Comparison of ENCODE assay signal across 16 cellular contexts in the genomic region with DNA sequence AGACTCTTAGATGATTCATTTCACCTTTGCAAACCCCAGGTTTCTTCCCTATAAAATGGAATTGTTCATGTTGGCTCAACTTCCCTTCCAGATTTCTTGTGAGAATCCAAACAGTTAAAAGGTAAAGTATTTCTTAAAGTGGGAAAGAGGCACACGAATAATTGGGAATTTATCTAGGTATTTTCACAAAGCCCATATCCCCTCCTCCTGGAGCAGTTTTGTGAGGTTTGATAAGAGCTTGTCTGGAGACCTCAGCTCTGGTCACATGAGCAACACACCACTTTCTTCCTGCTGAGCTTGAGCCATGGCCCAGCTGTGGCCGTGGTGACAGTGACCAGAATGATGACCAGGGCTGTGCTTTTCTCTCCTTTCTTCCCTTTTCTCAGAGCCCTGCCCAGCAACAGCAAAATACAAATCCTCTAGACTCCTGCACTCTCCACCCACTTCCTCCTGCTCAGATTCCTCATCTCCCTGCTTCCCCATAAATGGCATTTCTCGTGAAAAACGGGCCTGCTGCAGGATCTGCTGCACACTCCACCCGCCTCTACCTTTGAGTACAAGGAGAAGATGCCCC.
A peak's percentile ranks its signal among the peaks of the same experiment; 100 is the strongest.
DNase-seq lines count a peak whose midpoint lies in the region; ATAC-seq and TF ChIP-seq lines count a peak whose summit lies in the region.
"Had no signal": no experiment of that assay in that cellular context is flagged by ENCODE, and none has a peak within 500 bp of the region (broad histone marks: within the 10 kb centered on the region; RNA-seq: fewer than 3 reads in every experiment).

No MANE protein-coding gene starts in this region.

- H3K36me3 Mint-ChIP-seq in naive thymus-derived CD4-positive, alpha-beta T cell, result no peaks in the 10 kb centered on the region
- no peaks in the 10 kb centered on the region for H3K36me3 Mint-ChIP-seq in Calu3 (ENCODE audit: insufficient read depth, unreplicated experiment)
- H3K36me3 Mint-ChIP-seq: WTC11 had no signal

- POLR2A ChIA-PET in naive thymus-derived CD4-positive, alpha-beta T cell (lab: Charles Lee), result no interaction called here

- no peaks in the 10 kb centered on the region for H3K36me3 ChIP-seq in naive thymus-derived CD4-positive, alpha-beta T cell (ENCODE audit: control insufficient read depth in 2 of 3, insufficient read depth in 3 of 3, low read length in 3 of 3)

- no peaks in the 10 kb centered on the region for H3K9me3 ChIP-seq in naive thymus-derived CD4-positive, alpha-beta T cell (ENCODE audit: control insufficient read depth in 2 of 3, low read length in 3 of 3)

- H3K4me1 Mint-ChIP-seq in naive thymus-derived CD4-positive, alpha-beta T cell, result peaks cover 0 to 5% (median 0%) of the 10 kb centered on the region in 7 donors
- H3K4me1 Mint-ChIP-seq in Calu3 (ENCODE audit: low read depth, unreplicated experiment), result no peaks in the 10 kb centered on the region
- H3K4me1 Mint-ChIP-seq: activated naive CD8-positive, alpha-beta T cell treated with anti-CD3 and anti-CD28 coated beads, Interleukin-2, amount 50 U/mL, for 24 hours had no signal

- H3K9me3 Mint-ChIP-seq in naive thymus-derived CD4-positive, alpha-beta T cell, result peaks cover 0 to 5% (median 0%) of the 10 kb centered on the region in 11 donors
- no peaks in the 10 kb centered on the region for H3K9me3 Mint-ChIP-seq in Calu3 (ENCODE audit: low read depth, unreplicated experiment)

- DNase-seq in AML-193 (lab: John Stamatoyannopoulos, UW) (peak; percentile 54 to 56), OCI-M2 (lab: John Stamatoyannopoulos, UW; ENCODE audit: unreplicated experiment) (peak; percentile 32), fibroblast of pulmonary artery (ENCODE audit: low read depth) (peak; percentile 4), NCI-H128 (lab: John Stamatoyannopoulos, UW; ENCODE audit: unreplicated experiment) (no peak), Calu3 (no peak), GDM1 (lab: John Stamatoyannopoulos, UW) (no peak)
- DNase-seq in naive thymus-derived CD4-positive, alpha-beta T cell, result no peak
- DNase-seq: activated naive CD8-positive, alpha-beta T cell treated with anti-CD3 and anti-CD28 coated beads, Interleukin-2, amount 50 U/mL, for 24 hours; H7; kidney; NCI-H1105; NCI-H748 treated with DMSO at 0.1 percent for 48 hours; SIG-M5; stimulated activated CD4-positive, alpha-beta T cell treated with anti-CD3 and anti-CD28 coated beads, Interleukin-15, amount 100 ng/mL, for 24 hours had no signal

- CTCF ChIA-PET in naive thymus-derived CD4-positive, alpha-beta T cell (lab: Charles Lee), result no interaction called here
- CTCF ChIA-PET in Calu3 (lab: Charles Lee), result interaction anchor here (0.6 kb wide), 1 partner anchor 51 kb away, joined by 5 read pairs; no protein-coding TSS in a partner anchor

- intact Hi-C loops in naive thymus-derived CD4-positive, alpha-beta T cell (cut with micrococcal nuclease), result no loop called here
- intact Hi-C loops in Calu3 (cut with micrococcal nuclease; ENCODE audit: unreplicated experiment), result no loop called here

- H3K27me3 ChIP-seq in naive thymus-derived CD4-positive, alpha-beta T cell (ENCODE audit: control insufficient read depth in 2 of 2, insufficient read depth in 2 of 2, low read length in 2 of 2), result no peaks in the 10 kb centered on the region

- no peak overlapping the region for H3K27ac Mint-ChIP-seq in naive thymus-derived CD4-positive, alpha-beta T cell
- no peak overlapping the region for H3K27ac Mint-ChIP-seq in Calu3 (ENCODE audit: unreplicated experiment)
- H3K27ac Mint-ChIP-seq: activated naive CD8-positive, alpha-beta T cell treated with anti-CD3 and anti-CD28 coated beads, Interleukin-2, amount 50 U/mL, for 24 hours had no signal

- H3K4me1 ChIP-seq in naive thymus-derived CD4-positive, alpha-beta T cell (ENCODE audit: control insufficient read depth in 2 of 2, insufficient read depth in 2 of 2, low read length in 2 of 2), result no peaks in the 10 kb centered on the region

- no peak overlapping the region for H3K27ac ChIP-seq in naive thymus-derived CD4-positive, alpha-beta T cell (ENCODE audit: low read depth, low read length)

- TF ChIP-seq CTCF in fibroblast of pulmonary artery (IDR thresholded peaks at IDR 0.05; ENCODE audit: low read length, missing control alignments) (no peak), Calu3 (IDR thresholded peaks at IDR 0.05; ENCODE audit: unreplicated experiment) (no peak)

- no peak overlapping the region for H3K4me3 Mint-ChIP-seq in naive thymus-derived CD4-positive, alpha-beta T cell
- no peak overlapping the region for H3K4me3 Mint-ChIP-seq in Calu3 (ENCODE audit: low read depth, unreplicated experiment)
- H3K4me3 Mint-ChIP-seq: activated naive CD8-positive, alpha-beta T cell treated with anti-CD3 and anti-CD28 coated beads, Interleukin-2, amount 50 U/mL, for 24 hours; WTC11 had no signal

- H3K27me3 Mint-ChIP-seq in naive thymus-derived CD4-positive, alpha-beta T cell, result peaks cover 0 to 13% (median 4%) of the 10 kb centered on the region in 5 donors
- H3K27me3 Mint-ChIP-seq in Calu3 (ENCODE audit: unreplicated experiment), result peaks cover 52% of the 10 kb centered on the region

- BruUV-seq in Calu3 (replicated peaks; lab: Mats Ljungman, UMichigan), result no TSS peak

- no peak overlapping the region for H3K4me3 ChIP-seq in fibroblast of pulmonary artery (replicated peaks; ENCODE audit: low read depth, low read length)
- no peak overlapping the region for H3K4me3 ChIP-seq in naive thymus-derived CD4-positive, alpha-beta T cell (ENCODE audit: low read length)

- ATAC-seq in naive thymus-derived CD4-positive, alpha-beta T cell, result peak; percentile 71
- ATAC-seq in HG02870 (IDR thresholded peaks at IDR 0.05; ENCODE audit: unreplicated experiment), result no peak
- ATAC-seq: activated naive CD8-positive, alpha-beta T cell treated with anti-CD3 and anti-CD28 coated beads, Interleukin-2, amount 50 U/mL, for 24 hours; WTC11 had no signal

Comparison
In these comparisons a context has a peak if more than half of its experiments do, and no peak if none do; other contexts are left out.
1. DNase-seq: peak in AML-193 (2 of 2), OCI-M2 (single experiment) and fibroblast of pulmonary artery (single experiment); none in naive thymus-derived CD4-positive, alpha-beta T cell (0 of 9), NCI-H128 (single experiment), Calu3 (single experiment) and GDM1 (single experiment).